In genomic region chrX:120402363-120402762, GRCh38 we compare ENCODE assay signal across 38 cellular contexts. TPM values are rescaled to one million over a fixed set of nuclear protein-coding genes. Genes with fewer than 3 reads are reported as not detected.
"Had no signal": no experiment of that assay in that cellular context is flagged by ENCODE, and none has a peak within 500 bp of the region (broad histone marks: within the 10 kb centered on the region; RNA-seq: fewer than 3 reads in every experiment).

No MANE protein-coding gene starts in this region.

- H3K9me3 Mint-ChIP-seq: activated B cell treated with CpG ODN at 0.5 μM for 24 hours; activated CD8-positive, alpha-beta T cell treated with anti-CD3 and anti-CD28 coated beads for 36 hours; activated naive CD4-positive, alpha-beta T cell treated with anti-CD3 and anti-CD28 coated beads, Interleukin-2, amount 50 U/mL, for 24 hours; activated naive CD8-positive, alpha-beta T cell treated with anti-CD3 and anti-CD28 coated beads, Interleukin-2, amount 50 U/mL, for 24 hours; activated T-helper 2 cell treated with anti-CD3 and anti-CD28 coated beads, Interferon-gamma antibody, Interleukin-2, Interleukin-4, amounts not matched to agents 10 μg/mL and 5 μg/mL and 100 μg/mL, durations not matched to agents 14 hours and 24 hours and 36 hours; stimulated activated memory B cell treated with anti-CD40 and anti-IgM and Interleukin-4, amounts not matched to agents 10 μg/mL and 1 μg/mL and 100 μg/mL, for 72 hours; T-helper 2 cell treated with Interferon-gamma antibody and Interleukin-4, amounts not matched to agents 5 μg/mL and 100 μg/mL, for 36 hours had no signal

- H3K27me3 Mint-ChIP-seq: activated B cell treated with CpG ODN at 0.5 μM for 24 hours; activated CD8-positive, alpha-beta T cell treated with anti-CD3 and anti-CD28 coated beads for 36 hours; activated naive CD4-positive, alpha-beta T cell treated with anti-CD3 and anti-CD28 coated beads, Interleukin-2, amount 50 U/mL, for 24 hours; activated naive CD8-positive, alpha-beta T cell treated with anti-CD3 and anti-CD28 coated beads, Interleukin-2, amount 50 U/mL, for 24 hours; progenitor cell of endocrine pancreas; stimulated activated memory B cell treated with anti-CD40 and anti-IgM and Interleukin-4, amounts not matched to agents 10 μg/mL and 1 μg/mL and 100 μg/mL, for 72 hours; stimulated activated naive CD8-positive, alpha-beta T cell treated with anti-CD3 and anti-CD28 coated beads, Interleukin-15, amount 100 ng/mL, for 72 hours had no signal

- H3K27ac Mint-ChIP-seq: activated B cell treated with CpG ODN at 0.5 μM for 24 hours; activated CD8-positive, alpha-beta T cell treated with anti-CD3 and anti-CD28 coated beads for 36 hours; activated naive CD4-positive, alpha-beta T cell treated with anti-CD3 and anti-CD28 coated beads, Interleukin-2, amount 50 U/mL, for 24 hours; activated naive CD8-positive, alpha-beta T cell treated with anti-CD3 and anti-CD28 coated beads, Interleukin-2, amount 50 U/mL, for 24 hours; activated T-helper 2 cell treated with anti-CD3 and anti-CD28 coated beads, Interferon-gamma antibody, Interleukin-2, Interleukin-4, amounts not matched to agents 10 μg/mL and 5 μg/mL and 100 μg/mL, durations not matched to agents 14 hours and 24 hours and 36 hours; nephron; progenitor cell of endocrine pancreas; stimulated activated memory B cell treated with anti-CD40 and anti-IgM and Interleukin-4, amounts not matched to agents 10 μg/mL and 1 μg/mL and 100 μg/mL, for 72 hours; stimulated activated naive CD8-positive, alpha-beta T cell treated with anti-CD3 and anti-CD28 coated beads, Interleukin-15, amount 100 ng/mL, for 72 hours; T-helper 2 cell treated with Interferon-gamma antibody and Interleukin-4, amounts not matched to agents 5 μg/mL and 100 μg/mL, for 36 hours had no signal

- H3K4me3 ChIP-seq: cardiac muscle cell, coronary artery, dorsolateral prefrontal cortex, heart right ventricle, left ventricle myocardium inferior, lung, mucosa of descending colon, ovary, upper lobe of left lung, vagina had no signal

- H3K4me1 ChIP-seq: heart right ventricle, left ventricle myocardium inferior, upper lobe of left lung, vagina had no signal

- H3K36me3 Mint-ChIP-seq: activated naive CD4-positive, alpha-beta T cell treated with anti-CD3 and anti-CD28 coated beads, Interleukin-2, amount 50 U/mL, for 24 hours; stimulated activated memory B cell treated with anti-CD40 and anti-IgM and Interleukin-4, amounts not matched to agents 10 μg/mL and 1 μg/mL and 100 μg/mL, for 72 hours had no signal

- DNase-seq: activated B cell treated with CpG ODN at 0.5 μM for 24 hours; activated CD4-positive, alpha-beta T cell treated with anti-CD3 and anti-CD28 coated beads, Interleukin-2, amount 50 U/mL, for 1 hour; activated CD8-positive, alpha-beta T cell treated with anti-CD3 and anti-CD28 coated beads for 36 hours; activated naive CD8-positive, alpha-beta T cell treated with anti-CD3 and anti-CD28 coated beads, Interleukin-2, amount 50 U/mL, for 24 hours; activated T-cell treated with anti-CD3 and anti-CD28 coated beads, Interleukin-2, amount 50 U/mL, for 48 hours; cerebellar nuclear complex; dorsolateral prefrontal cortex; effector memory CD4-positive, alpha-beta T cell; erythroblast; heart right ventricle; left ventricle myocardium inferior; mucosa of descending colon; ovary; retina; small intestine; stimulated activated CD4-positive, alpha-beta T cell treated with anti-CD3 and anti-CD28 coated beads, Interleukin-1b, Interleukin-23, amount 100 ng/mL, for 48 hours; stimulated activated CD4-positive, alpha-beta T cell treated with anti-CD3 and anti-CD28 coated beads, Interleukin-4, amount 100 ng/mL, for 4 hours; stimulated activated CD8-positive, alpha-beta memory T cell treated with anti-CD3 and anti-CD28 coated beads, Interleukin-4, amount 100 ng/mL, for 48 hours; stimulated activated naive CD8-positive, alpha-beta T cell treated with anti-CD3 and anti-CD28 coated beads, Interleukin-15, amount 100 ng/mL, for 72 hours; substantia nigra; T-helper 1 cell; upper lobe of left lung had no signal

- H3K36me3 ChIP-seq: cardiac muscle cell, heart right ventricle, left ventricle myocardium inferior, neutrophil, ovary, upper lobe of left lung, vagina had no signal

- H3K4me3 Mint-ChIP-seq: activated B cell treated with CpG ODN at 0.5 μM for 24 hours; activated CD8-positive, alpha-beta T cell treated with anti-CD3 and anti-CD28 coated beads for 36 hours; activated naive CD4-positive, alpha-beta T cell treated with anti-CD3 and anti-CD28 coated beads, Interleukin-2, amount 50 U/mL, for 24 hours; activated naive CD8-positive, alpha-beta T cell treated with anti-CD3 and anti-CD28 coated beads, Interleukin-2, amount 50 U/mL, for 24 hours; nephron; stimulated activated memory B cell treated with anti-CD40 and anti-IgM and Interleukin-4, amounts not matched to agents 10 μg/mL and 1 μg/mL and 100 μg/mL, for 72 hours; stimulated activated naive CD8-positive, alpha-beta T cell treated with anti-CD3 and anti-CD28 coated beads, Interleukin-15, amount 100 ng/mL, for 72 hours; T-helper 2 cell treated with Interferon-gamma antibody and Interleukin-4, amounts not matched to agents 5 μg/mL and 100 μg/mL, for 36 hours had no signal

- ATAC-seq: activated CD8-positive, alpha-beta T cell treated with anti-CD3 and anti-CD28 coated beads for 36 hours; activated naive CD8-positive, alpha-beta T cell treated with anti-CD3 and anti-CD28 coated beads, Interleukin-2, amount 50 U/mL, for 24 hours; heart right ventricle; mucosa of descending colon; sciatic nerve; stimulated activated memory B cell treated with anti-CD40 and anti-IgM and Interleukin-4, amounts not matched to agents 10 μg/mL and 1 μg/mL and 100 μg/mL, for 72 hours; stimulated activated naive CD8-positive, alpha-beta T cell treated with anti-CD3 and anti-CD28 coated beads, Interleukin-15, amount 100 ng/mL, for 72 hours had no signal

- H3K27ac ChIP-seq: cardiac muscle cell, coronary artery, dorsolateral prefrontal cortex, heart right ventricle, left ventricle myocardium inferior, neutrophil, ovary, upper lobe of left lung, vagina had no signal

- H3K27me3 ChIP-seq: cardiac muscle cell, neutrophil, ovary, upper lobe of left lung, vagina had no signal

- H3K4me1 Mint-ChIP-seq: activated B cell treated with CpG ODN at 0.5 μM for 24 hours; activated naive CD8-positive, alpha-beta T cell treated with anti-CD3 and anti-CD28 coated beads, Interleukin-2, amount 50 U/mL, for 24 hours; nephron; stimulated activated memory B cell treated with anti-CD40 and anti-IgM and Interleukin-4, amounts not matched to agents 10 μg/mL and 1 μg/mL and 100 μg/mL, for 72 hours; stimulated activated naive CD8-positive, alpha-beta T cell treated with anti-CD3 and anti-CD28 coated beads, Interleukin-15, amount 100 ng/mL, for 72 hours had no signal

- H3K9me3 ChIP-seq: heart right ventricle, left ventricle myocardium inferior, mucosa of descending colon, neutrophil, ovary, upper lobe of left lung, vagina had no signal

- FAIRE-seq: islet of Langerhans, small intestine had no signal

RNA-seq across cellular contexts. Expression of gene ATP1B4, which starts 40.5 kb away (rescaled TPM):
- total RNA-seq: activated B cell treated with CpG ODN at 0.5 μM for 24 hours; activated CD8-positive, alpha-beta T cell treated with anti-CD3 and anti-CD28 coated beads for 36 hours; activated T-helper 2 cell treated with anti-CD3 and anti-CD28 coated beads, Interferon-gamma antibody, Interleukin-2, Interleukin-4, amounts not matched to agents 10 μg/mL and 5 μg/mL and 100 μg/mL, durations not matched to agents 14 hours and 24 hours and 36 hours; dorsolateral prefrontal cortex; fibroblast of villous mesenchyme; glomerular endothelial cell; lung; mesenteric fat pad; mucosa of descending colon; ovary; progenitor cell of endocrine pancreas; sciatic nerve; upper lobe of left lung had no signal
- polyA plus RNA-seq: heart right ventricle, lung, ovary, small intestine had no signal
